1 cellular context compared by ENCODE assay signal in the genomic region with DNA sequence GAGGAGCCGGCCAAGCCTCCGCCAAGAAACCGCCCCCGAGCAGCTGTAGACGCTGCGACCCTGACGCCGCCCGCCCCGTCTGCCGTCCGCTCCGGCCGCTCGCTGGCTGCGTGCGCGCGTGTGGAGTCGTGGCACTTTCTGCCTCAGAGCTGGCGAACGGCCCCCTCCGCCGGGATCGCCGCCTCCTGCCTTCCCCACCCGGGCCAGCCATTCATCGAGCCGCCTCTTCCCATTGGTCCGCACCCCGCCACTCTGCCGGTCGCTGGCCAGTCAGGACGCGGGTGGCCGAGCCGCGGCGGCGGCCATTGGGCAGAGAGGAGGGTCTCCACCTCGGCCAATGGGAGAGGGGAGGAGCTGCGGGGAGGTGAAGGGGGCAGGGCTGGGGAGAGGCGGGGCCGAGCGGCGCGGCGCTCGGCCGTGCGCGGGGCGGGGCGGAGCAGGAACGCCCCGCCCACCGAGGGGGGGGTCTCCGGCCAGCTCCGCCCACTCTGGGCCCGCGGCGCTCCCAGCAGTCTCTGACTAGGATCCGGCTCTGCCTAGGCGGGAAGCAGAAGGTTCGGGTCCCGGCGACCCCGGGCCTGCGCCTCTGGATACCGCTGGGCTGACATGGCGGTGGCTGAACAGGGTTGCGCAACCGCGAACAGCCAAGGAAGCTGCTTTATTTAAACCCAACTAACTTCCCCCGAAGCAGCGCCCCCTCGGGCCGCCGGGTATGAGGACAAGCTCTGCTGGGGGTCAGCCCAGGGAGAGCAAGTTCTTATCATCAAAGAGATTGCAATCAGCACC.
TF ChIP-seq lines count a peak whose summit lies in the region.

A gene with protein sequence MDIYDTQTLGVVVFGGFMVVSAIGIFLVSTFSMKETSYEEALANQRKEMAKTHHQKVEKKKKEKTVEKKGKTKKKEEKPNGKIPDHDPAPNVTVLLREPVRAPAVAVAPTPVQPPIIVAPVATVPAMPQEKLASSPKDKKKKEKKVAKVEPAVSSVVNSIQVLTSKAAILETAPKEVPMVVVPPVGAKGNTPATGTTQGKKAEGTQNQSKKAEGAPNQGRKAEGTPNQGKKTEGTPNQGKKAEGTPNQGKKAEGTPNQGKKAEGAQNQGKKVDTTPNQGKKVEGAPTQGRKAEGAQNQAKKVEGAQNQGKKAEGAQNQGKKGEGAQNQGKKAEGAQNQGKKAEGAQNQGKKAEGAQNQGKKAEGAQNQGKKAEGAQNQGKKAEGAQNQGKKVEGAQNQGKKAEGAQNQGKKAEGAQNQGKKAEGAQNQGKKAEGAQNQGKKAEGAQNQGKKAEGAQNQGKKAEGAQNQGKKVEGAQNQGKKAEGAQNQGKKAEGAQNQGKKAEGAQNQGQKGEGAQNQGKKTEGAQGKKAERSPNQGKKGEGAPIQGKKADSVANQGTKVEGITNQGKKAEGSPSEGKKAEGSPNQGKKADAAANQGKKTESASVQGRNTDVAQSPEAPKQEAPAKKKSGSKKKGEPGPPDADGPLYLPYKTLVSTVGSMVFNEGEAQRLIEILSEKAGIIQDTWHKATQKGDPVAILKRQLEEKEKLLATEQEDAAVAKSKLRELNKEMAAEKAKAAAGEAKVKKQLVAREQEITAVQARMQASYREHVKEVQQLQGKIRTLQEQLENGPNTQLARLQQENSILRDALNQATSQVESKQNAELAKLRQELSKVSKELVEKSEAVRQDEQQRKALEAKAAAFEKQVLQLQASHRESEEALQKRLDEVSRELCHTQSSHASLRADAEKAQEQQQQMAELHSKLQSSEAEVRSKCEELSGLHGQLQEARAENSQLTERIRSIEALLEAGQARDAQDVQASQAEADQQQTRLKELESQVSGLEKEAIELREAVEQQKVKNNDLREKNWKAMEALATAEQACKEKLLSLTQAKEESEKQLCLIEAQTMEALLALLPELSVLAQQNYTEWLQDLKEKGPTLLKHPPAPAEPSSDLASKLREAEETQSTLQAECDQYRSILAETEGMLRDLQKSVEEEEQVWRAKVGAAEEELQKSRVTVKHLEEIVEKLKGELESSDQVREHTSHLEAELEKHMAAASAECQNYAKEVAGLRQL (N-terminal part only) (minus strand): TSS at position 140 of the 786 bp plus-strand sequence. CDS start 21,735 bp downstream, outside the sequence.

TF ChIP-seq in WTC11, 78 proteins besides CTCF, POLR2A, EP300 and RAD21 (continued from another document):
- TF ChIP-seq, protein P1, sequence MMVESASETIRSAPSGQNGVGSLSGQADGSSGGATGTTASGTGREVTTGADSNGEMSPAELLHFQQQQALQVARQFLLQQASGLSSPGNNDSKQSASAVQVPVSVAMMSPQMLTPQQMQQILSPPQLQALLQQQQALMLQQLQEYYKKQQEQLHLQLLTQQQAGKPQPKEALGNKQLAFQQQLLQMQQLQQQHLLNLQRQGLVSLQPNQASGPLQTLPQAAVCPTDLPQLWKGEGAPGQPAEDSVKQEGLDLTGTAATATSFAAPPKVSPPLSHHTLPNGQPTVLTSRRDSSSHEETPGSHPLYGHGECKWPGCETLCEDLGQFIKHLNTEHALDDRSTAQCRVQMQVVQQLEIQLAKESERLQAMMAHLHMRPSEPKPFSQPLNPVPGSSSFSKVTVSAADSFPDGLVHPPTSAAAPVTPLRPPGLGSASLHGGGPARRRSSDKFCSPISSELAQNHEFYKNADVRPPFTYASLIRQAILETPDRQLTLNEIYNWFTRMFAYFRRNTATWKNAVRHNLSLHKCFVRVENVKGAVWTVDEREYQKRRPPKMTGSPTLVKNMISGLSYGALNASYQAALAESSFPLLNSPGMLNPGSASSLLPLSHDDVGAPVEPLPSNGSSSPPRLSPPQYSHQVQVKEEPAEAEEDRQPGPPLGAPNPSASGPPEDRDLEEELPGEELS (CRISPR knock-in tag; IDR thresholded peaks at IDR 0.05) = peak; percentile 81; the same call in 1 of the 2 replicates
- TF ChIP-seq NFYB (CRISPR knock-in tag; conservative IDR thresholded peaks at IDR 0.05; ENCODE audit: low read depth) (peak; percentile 99), TEAD4 (CRISPR knock-in tag; IDR thresholded peaks at IDR 0.05) (no peak), ETV6 (CRISPR knock-in tag; IDR thresholded peaks at IDR 0.05) (no peak), SP1 (CRISPR knock-in tag; conservative IDR thresholded peaks at IDR 0.05) (peak; percentile 82), FOXK1 (CRISPR knock-in tag; IDR thresholded peaks at IDR 0.05) (peak; percentile 17; the same call in 1 of the 2 replicates), MYBL2 (CRISPR knock-in tag; IDR thresholded peaks at IDR 0.05) (no peak)
- TF ChIP-seq, protein P2, sequence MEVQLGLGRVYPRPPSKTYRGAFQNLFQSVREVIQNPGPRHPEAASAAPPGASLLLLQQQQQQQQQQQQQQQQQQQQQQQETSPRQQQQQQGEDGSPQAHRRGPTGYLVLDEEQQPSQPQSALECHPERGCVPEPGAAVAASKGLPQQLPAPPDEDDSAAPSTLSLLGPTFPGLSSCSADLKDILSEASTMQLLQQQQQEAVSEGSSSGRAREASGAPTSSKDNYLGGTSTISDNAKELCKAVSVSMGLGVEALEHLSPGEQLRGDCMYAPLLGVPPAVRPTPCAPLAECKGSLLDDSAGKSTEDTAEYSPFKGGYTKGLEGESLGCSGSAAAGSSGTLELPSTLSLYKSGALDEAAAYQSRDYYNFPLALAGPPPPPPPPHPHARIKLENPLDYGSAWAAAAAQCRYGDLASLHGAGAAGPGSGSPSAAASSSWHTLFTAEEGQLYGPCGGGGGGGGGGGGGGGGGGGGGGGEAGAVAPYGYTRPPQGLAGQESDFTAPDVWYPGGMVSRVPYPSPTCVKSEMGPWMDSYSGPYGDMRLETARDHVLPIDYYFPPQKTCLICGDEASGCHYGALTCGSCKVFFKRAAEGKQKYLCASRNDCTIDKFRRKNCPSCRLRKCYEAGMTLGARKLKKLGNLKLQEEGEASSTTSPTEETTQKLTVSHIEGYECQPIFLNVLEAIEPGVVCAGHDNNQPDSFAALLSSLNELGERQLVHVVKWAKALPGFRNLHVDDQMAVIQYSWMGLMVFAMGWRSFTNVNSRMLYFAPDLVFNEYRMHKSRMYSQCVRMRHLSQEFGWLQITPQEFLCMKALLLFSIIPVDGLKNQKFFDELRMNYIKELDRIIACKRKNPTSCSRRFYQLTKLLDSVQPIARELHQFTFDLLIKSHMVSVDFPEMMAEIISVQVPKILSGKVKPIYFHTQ (CRISPR knock-in tag; IDR thresholded peaks at IDR 0.05) = peak; percentile 52; the same call in 1 of the 2 replicates
- TF ChIP-seq, protein P3, sequence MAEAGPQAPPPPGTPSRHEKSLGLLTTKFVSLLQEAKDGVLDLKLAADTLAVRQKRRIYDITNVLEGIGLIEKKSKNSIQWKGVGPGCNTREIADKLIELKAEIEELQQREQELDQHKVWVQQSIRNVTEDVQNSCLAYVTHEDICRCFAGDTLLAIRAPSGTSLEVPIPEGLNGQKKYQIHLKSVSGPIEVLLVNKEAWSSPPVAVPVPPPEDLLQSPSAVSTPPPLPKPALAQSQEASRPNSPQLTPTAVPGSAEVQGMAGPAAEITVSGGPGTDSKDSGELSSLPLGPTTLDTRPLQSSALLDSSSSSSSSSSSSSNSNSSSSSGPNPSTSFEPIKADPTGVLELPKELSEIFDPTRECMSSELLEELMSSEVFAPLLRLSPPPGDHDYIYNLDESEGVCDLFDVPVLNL (CRISPR knock-in tag; IDR thresholded peaks at IDR 0.05; ENCODE audit: borderline replicate concordance, low read depth) = peak; percentile 20; the same call in 1 of the 2 replicates
- TF ChIP-seq, protein P4, sequence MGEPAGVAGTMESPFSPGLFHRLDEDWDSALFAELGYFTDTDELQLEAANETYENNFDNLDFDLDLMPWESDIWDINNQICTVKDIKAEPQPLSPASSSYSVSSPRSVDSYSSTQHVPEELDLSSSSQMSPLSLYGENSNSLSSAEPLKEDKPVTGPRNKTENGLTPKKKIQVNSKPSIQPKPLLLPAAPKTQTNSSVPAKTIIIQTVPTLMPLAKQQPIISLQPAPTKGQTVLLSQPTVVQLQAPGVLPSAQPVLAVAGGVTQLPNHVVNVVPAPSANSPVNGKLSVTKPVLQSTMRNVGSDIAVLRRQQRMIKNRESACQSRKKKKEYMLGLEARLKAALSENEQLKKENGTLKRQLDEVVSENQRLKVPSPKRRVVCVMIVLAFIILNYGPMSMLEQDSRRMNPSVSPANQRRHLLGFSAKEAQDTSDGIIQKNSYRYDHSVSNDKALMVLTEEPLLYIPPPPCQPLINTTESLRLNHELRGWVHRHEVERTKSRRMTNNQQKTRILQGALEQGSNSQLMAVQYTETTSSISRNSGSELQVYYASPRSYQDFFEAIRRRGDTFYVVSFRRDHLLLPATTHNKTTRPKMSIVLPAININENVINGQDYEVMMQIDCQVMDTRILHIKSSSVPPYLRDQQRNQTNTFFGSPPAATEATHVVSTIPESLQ (CRISPR knock-in tag; IDR thresholded peaks at IDR 0.05) = no peak
- TF ChIP-seq, protein P5, sequence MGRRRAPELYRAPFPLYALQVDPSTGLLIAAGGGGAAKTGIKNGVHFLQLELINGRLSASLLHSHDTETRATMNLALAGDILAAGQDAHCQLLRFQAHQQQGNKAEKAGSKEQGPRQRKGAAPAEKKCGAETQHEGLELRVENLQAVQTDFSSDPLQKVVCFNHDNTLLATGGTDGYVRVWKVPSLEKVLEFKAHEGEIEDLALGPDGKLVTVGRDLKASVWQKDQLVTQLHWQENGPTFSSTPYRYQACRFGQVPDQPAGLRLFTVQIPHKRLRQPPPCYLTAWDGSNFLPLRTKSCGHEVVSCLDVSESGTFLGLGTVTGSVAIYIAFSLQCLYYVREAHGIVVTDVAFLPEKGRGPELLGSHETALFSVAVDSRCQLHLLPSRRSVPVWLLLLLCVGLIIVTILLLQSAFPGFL (CRISPR knock-in tag; IDR thresholded peaks at IDR 0.05; ENCODE audit: borderline replicate concordance) = no peak
